In genomic region chr17:80699205-80699604, GRCh38 we compare ENCODE assay signal across 8 cellular contexts.
DNase-seq lines count a peak whose midpoint lies in the region; ATAC-seq, FAIRE-seq and TF ChIP-seq lines count a peak whose summit lies in the region.
"Not testable (repeated sequence)": the region's sequence is repeated elsewhere in the genome, so short reads cannot be mapped to it uniquely, and the experiment has no call there.

No MANE protein-coding gene starts in this region.

- peaks cover 45% of the 10 kb centered on the region for H3K4me1 ChIP-seq in HepG2 (ENCODE audit: insufficient read depth, low read length)

- not testable (repeated sequence) for H3K4me2 ChIP-seq in HepG2 (ENCODE audit: low read depth, low read length)

- H3K9me3 ChIP-seq in HepG2 (ENCODE audit: low read length) = not testable (repeated sequence)

- not testable (repeated sequence) for H3K4me3 ChIP-seq in HepG2 (replicated peaks in 1 of 3; ENCODE audit: insufficient read depth in 1 of 3, low read depth in 2 of 3, low read length in 3 of 3)

- intact Hi-C loops in activated T-helper 1 cell treated with anti-CD3 and anti-CD28 coated beads, Interleukin-12 subunit alpha, Interleukin-12 subunit beta, Interleukin-2, Interleukin-4 antibody, amounts not matched to agents 30 ng/mL and 10 ng/mL and 1 ng/mL, durations not matched to agents 14 hours and 24 hours and 36 hours (cut with micrococcal nuclease); HepG2 (cut with micrococcal nuclease; ENCODE audit: unreplicated experiment): not testable (repeated sequence)

- not testable (repeated sequence) for TF ChIP-seq CTCF in VCaP (conservative IDR thresholded peaks at IDR 0.05); HepG2 (CRISPR knock-in tag; IDR thresholded peaks at IDR 0.05)

- H3K79me2 ChIP-seq in HepG2 (ENCODE audit: insufficient read depth, low read length) = peaks cover 74% of the 10 kb centered on the region

- H4K20me1 ChIP-seq in HepG2 (ENCODE audit: insufficient read depth, low read length) = not testable (repeated sequence)

- in situ Hi-C loops in HepG2 (cut with HindIII; ENCODE audit: extremely low pct_ligation_motif_present, low pct_unique_long_range_greater_than_20kb) = not testable (repeated sequence)

- not testable (repeated sequence) for H3K9ac ChIP-seq in HepG2 (ENCODE audit: insufficient read depth, low read depth, low read length)

- peaks cover 48% of the 10 kb centered on the region for H3K36me3 Mint-ChIP-seq in activated CD8-positive, alpha-beta T cell treated with anti-CD3 and anti-CD28 coated beads, Interleukin-2, amount 10 ng/mL, durations not matched to agents 7 days and 5 days (ENCODE audit: low read depth)
- H3K36me3 Mint-ChIP-seq in activated T-helper 1 cell treated with anti-CD3 and anti-CD28 coated beads, Interleukin-12 subunit alpha, Interleukin-12 subunit beta, Interleukin-2, Interleukin-4 antibody, amounts not matched to agents 30 ng/mL and 10 ng/mL and 1 ng/mL, durations not matched to agents 14 hours and 24 hours and 36 hours (ENCODE audit: low read depth) = peaks cover 34% of the 10 kb centered on the region
- not testable (repeated sequence) for H3K36me3 Mint-ChIP-seq in effector memory CD8-positive, alpha-beta T cell (ENCODE audit: insufficient read depth)
- H3K36me3 Mint-ChIP-seq in stimulated activated naive B cell treated with anti-CD40 and anti-IgM and Interleukin-4, amounts not matched to agents 10 μg/mL and 1 μg/mL and 100 μg/mL, for 72 hours = peaks cover 13 to 22% of the 10 kb centered on the region in 2 donors

- not testable (repeated sequence) for H3K36me3 ChIP-seq in HepG2 (replicated peaks in 1 of 2; ENCODE audit: control insufficient read depth in 1 of 2, insufficient read depth in 2 of 2, low read length in 2 of 2)

- not testable (repeated sequence) for ATAC-seq in activated CD8-positive, alpha-beta T cell treated with anti-CD3 and anti-CD28 coated beads, Interleukin-2, amount 10 ng/mL, durations not matched to agents 7 days and 5 days; effector memory CD8-positive, alpha-beta T cell (replicated peaks); HepG2; stimulated activated naive B cell treated with anti-CD40 and anti-IgM and Interleukin-4, amounts not matched to agents 10 μg/mL and 1 μg/mL and 100 μg/mL, for 72 hours (replicated peaks)

- H3K27ac Mint-ChIP-seq in activated CD8-positive, alpha-beta T cell treated with anti-CD3 and anti-CD28 coated beads, Interleukin-2, amount 10 ng/mL, durations not matched to agents 7 days and 5 days = peak overlapping the region; percentile 20
- H3K27ac Mint-ChIP-seq in activated T-helper 1 cell treated with anti-CD3 and anti-CD28 coated beads, Interleukin-12 subunit alpha, Interleukin-12 subunit beta, Interleukin-2, Interleukin-4 antibody, amounts not matched to agents 30 ng/mL and 10 ng/mL and 1 ng/mL, durations not matched to agents 14 hours and 24 hours and 36 hours = peak overlapping the region; percentile 13
- peak overlapping the region; percentile 60 to 91 for H3K27ac Mint-ChIP-seq in effector memory CD8-positive, alpha-beta T cell
- H3K27ac Mint-ChIP-seq in stimulated activated naive B cell treated with anti-CD40 and anti-IgM and Interleukin-4, amounts not matched to agents 10 μg/mL and 1 μg/mL and 100 μg/mL, for 72 hours = peak overlapping the region; percentile 38

- peaks cover 26% of the 10 kb centered on the region for H3K9me3 Mint-ChIP-seq in activated CD8-positive, alpha-beta T cell treated with anti-CD3 and anti-CD28 coated beads, Interleukin-2, amount 10 ng/mL, durations not matched to agents 7 days and 5 days (ENCODE audit: insufficient read depth)
- peaks cover 24% of the 10 kb centered on the region for H3K9me3 Mint-ChIP-seq in activated T-helper 1 cell treated with anti-CD3 and anti-CD28 coated beads, Interleukin-12 subunit alpha, Interleukin-12 subunit beta, Interleukin-2, Interleukin-4 antibody, amounts not matched to agents 30 ng/mL and 10 ng/mL and 1 ng/mL, durations not matched to agents 14 hours and 24 hours and 36 hours
- H3K9me3 Mint-ChIP-seq in effector memory CD8-positive, alpha-beta T cell = peaks cover 11 to 16% of the 10 kb centered on the region in 2 donors
- H3K9me3 Mint-ChIP-seq in stimulated activated naive B cell treated with anti-CD40 and anti-IgM and Interleukin-4, amounts not matched to agents 10 μg/mL and 1 μg/mL and 100 μg/mL, for 72 hours = peaks cover 11 to 12% of the 10 kb centered on the region in 2 donors

- not testable (repeated sequence) for TF ChIP-seq RAD21 in HepG2 (CRISPR knock-in tag; IDR thresholded peaks at IDR 0.05)

- FAIRE-seq in HepG2 (lab: Jason Lieb, UNC) = not testable (repeated sequence)

- peaks cover 72% of the 10 kb centered on the region for H3K4me1 Mint-ChIP-seq in activated CD8-positive, alpha-beta T cell treated with anti-CD3 and anti-CD28 coated beads, Interleukin-2, amount 10 ng/mL, durations not matched to agents 7 days and 5 days (ENCODE audit: low read depth)
- peaks cover 73% of the 10 kb centered on the region for H3K4me1 Mint-ChIP-seq in activated T-helper 1 cell treated with anti-CD3 and anti-CD28 coated beads, Interleukin-12 subunit alpha, Interleukin-12 subunit beta, Interleukin-2, Interleukin-4 antibody, amounts not matched to agents 30 ng/mL and 10 ng/mL and 1 ng/mL, durations not matched to agents 14 hours and 24 hours and 36 hours (ENCODE audit: low read depth)
- peaks cover 50 to 52% of the 10 kb centered on the region in 2 donors for H3K4me1 Mint-ChIP-seq in effector memory CD8-positive, alpha-beta T cell (ENCODE audit: low read depth in 2 of 2)
- peaks cover 51 to 79% of the 10 kb centered on the region in 2 donors for H3K4me1 Mint-ChIP-seq in stimulated activated naive B cell treated with anti-CD40 and anti-IgM and Interleukin-4, amounts not matched to agents 10 μg/mL and 1 μg/mL and 100 μg/mL, for 72 hours

- not testable (repeated sequence) for H3K27me3 ChIP-seq in HepG2 (ENCODE audit: control insufficient read depth in 1 of 2, insufficient read depth in 2 of 2, low read length in 2 of 2)

- H3K4me3 Mint-ChIP-seq in activated CD8-positive, alpha-beta T cell treated with anti-CD3 and anti-CD28 coated beads, Interleukin-2, amount 10 ng/mL, durations not matched to agents 7 days and 5 days; activated T-helper 1 cell treated with anti-CD3 and anti-CD28 coated beads, Interleukin-12 subunit alpha, Interleukin-12 subunit beta, Interleukin-2, Interleukin-4 antibody, amounts not matched to agents 30 ng/mL and 10 ng/mL and 1 ng/mL, durations not matched to agents 14 hours and 24 hours and 36 hours; effector memory CD8-positive, alpha-beta T cell; stimulated activated naive B cell treated with anti-CD40 and anti-IgM and Interleukin-4, amounts not matched to agents 10 μg/mL and 1 μg/mL and 100 μg/mL, for 72 hours: not testable (repeated sequence)

- POLR2A ChIA-PET in activated CD8-positive, alpha-beta T cell treated with anti-CD3 and anti-CD28 coated beads, Interleukin-2, amount 10 ng/mL, durations not matched to agents 7 days and 5 days (lab: Charles Lee); HepG2 (lab: Yijun Ruan, JAX): not testable (repeated sequence)

- 100% methylated on average over 3 of the region's 3 CpGs for WGBS in HepG2 (ENCODE audit: low lambda C conversion rate)

- CTCF ChIA-PET in activated CD8-positive, alpha-beta T cell treated with anti-CD3 and anti-CD28 coated beads, Interleukin-2, amount 10 ng/mL, durations not matched to agents 7 days and 5 days (lab: Charles Lee); HepG2 (lab: Yijun Ruan, JAX; ENCODE audit: low intra/inter-chr PET ratio, low total read pairs): not testable (repeated sequence)

- DNase-seq in DMS53 (lab: John Stamatoyannopoulos, UW) = peak; percentile 74
- DNase-seq in activated CD8-positive, alpha-beta T cell treated with anti-CD3 and anti-CD28 coated beads, Interleukin-2, amount 10 ng/mL, durations not matched to agents 7 days and 5 days; activated T-helper 1 cell treated with anti-CD3 and anti-CD28 coated beads, Interleukin-12 subunit alpha, Interleukin-12 subunit beta, Interleukin-2, Interleukin-4 antibody, amounts not matched to agents 30 ng/mL and 10 ng/mL and 1 ng/mL, durations not matched to agents 14 hours and 24 hours and 36 hours (ENCODE audit: low spot score); effector memory CD8-positive, alpha-beta T cell; HepG2 (ENCODE audit: low spot score); stimulated activated naive B cell treated with anti-CD40 and anti-IgM and Interleukin-4, amounts not matched to agents 10 μg/mL and 1 μg/mL and 100 μg/mL, for 72 hours: not testable (repeated sequence)
- peak; percentile 28 for DNase-seq in activated CD8-positive, alpha-beta memory T cell treated with anti-CD3 and anti-CD28 coated beads, Interleukin-2, amount 50 U/mL, for 48 hours

- H3K27me3 Mint-ChIP-seq in activated CD8-positive, alpha-beta T cell treated with anti-CD3 and anti-CD28 coated beads, Interleukin-2, amount 10 ng/mL, durations not matched to agents 7 days and 5 days (ENCODE audit: low read depth); activated T-helper 1 cell treated with anti-CD3 and anti-CD28 coated beads, Interleukin-12 subunit alpha, Interleukin-12 subunit beta, Interleukin-2, Interleukin-4 antibody, amounts not matched to agents 30 ng/mL and 10 ng/mL and 1 ng/mL, durations not matched to agents 14 hours and 24 hours and 36 hours (ENCODE audit: insufficient read depth); effector memory CD8-positive, alpha-beta T cell; stimulated activated naive B cell treated with anti-CD40 and anti-IgM and Interleukin-4, amounts not matched to agents 10 μg/mL and 1 μg/mL and 100 μg/mL, for 72 hours: not testable (repeated sequence)

- not testable (repeated sequence) for TF ChIP-seq POLR2A in HepG2 (IDR thresholded peaks at IDR 0.05; ENCODE audit: insufficient read depth in 1 of 2, low read depth in 2 of 2, low read length in 2 of 2)

- H2AFZ ChIP-seq in HepG2 (ENCODE audit: low read length) = not testable (repeated sequence)

- peak overlapping the region; percentile 87 for H3K27ac ChIP-seq in VCaP
- not testable (repeated sequence) for H3K27ac ChIP-seq in HepG2 (ENCODE audit: extremely low read length, insufficient read depth, low read length)

- not testable (repeated sequence) for TF ChIP-seq EP300 in HepG2 (IDR thresholded peaks at IDR 0.05; ENCODE audit: low read depth in 2 of 2, low read length in 2 of 2); HepG2 (CRISPR knock-in tag; IDR thresholded peaks at IDR 0.05; ENCODE audit: borderline replicate concordance)

- BruUV-seq in HepG2 (replicated peaks; lab: Mats Ljungman, UMichigan) = not testable (repeated sequence)

TF ChIP-seq in HepG2, 621 proteins besides CTCF, POLR2A, EP300 and RAD21:
- peak; percentile 96 for TF ChIP-seq ZSCAN21 (CRISPR knock-in tag; IDR thresholded peaks at IDR 0.05; ENCODE audit: borderline replicate concordance)

Comparison
In these comparisons a context has a peak if more than half of its experiments do, and no peak if none do; other contexts are left out.
1. H3K27ac Mint-ChIP-seq: peak in every context shown above with its lines; median percentile 76 in effector memory CD8-positive, alpha-beta T cell; 38 in stimulated activated naive B cell treated with anti-CD40 and anti-IgM and Interleukin-4, amounts not matched to agents 10 μg/mL and 1 μg/mL and 100 μg/mL, for 72 hours; 20 in activated CD8-positive, alpha-beta T cell treated with anti-CD3 and anti-CD28 coated beads, Interleukin-2, amount 10 ng/mL, durations not matched to agents 7 days and 5 days; 13 in activated T-helper 1 cell treated with anti-CD3 and anti-CD28 coated beads, Interleukin-12 subunit alpha, Interleukin-12 subunit beta, Interleukin-2, Interleukin-4 antibody, amounts not matched to agents 30 ng/mL and 10 ng/mL and 1 ng/mL, durations not matched to agents 14 hours and 24 hours and 36 hours.